Comparison of ENCODE assay signal across 26 cellular contexts in genomic region chrX:106621836-106622235, GRCh38.
"Had no signal": no experiment of that assay in that cellular context is flagged by ENCODE, and none has a peak within 500 bp of the region (broad histone marks: within the 10 kb centered on the region; RNA-seq: fewer than 3 reads in every experiment).

No MANE protein-coding gene starts in this region.

- DNase-seq: activated CD4-positive, alpha-beta memory T cell treated with anti-CD3 and anti-CD28 coated beads for 36 hours; activated CD4-positive, alpha-beta T cell treated with anti-CD3 and anti-CD28 coated beads for 36 hours; activated CD4-positive, alpha-beta T cell treated with anti-CD3 and anti-CD28 coated beads, Interleukin-2, amount 10 ng/mL, durations not matched to agents 24 days and 14 days; activated CD4-positive, CD25-positive, alpha-beta regulatory T cell; activated CD4-positive, CD25-positive, alpha-beta regulatory T cell treated with anti-CD3 and anti-CD28 coated beads, Interleukin-2, amount 50 U/mL, for 72 hours; activated CD8-positive, alpha-beta memory T cell treated with anti-CD3 and anti-CD28 coated beads, Interleukin-2, amount 10 ng/mL, durations not matched to agents 7 days and 5 days; activated CD8-positive, alpha-beta memory T cell treated with anti-CD3 and anti-CD28 coated beads, Interleukin-2, amount 50 U/mL, for 4 hours; activated CD8-positive, alpha-beta T cell treated with anti-CD3 and anti-CD28 coated beads, Interleukin-2, amount 10 ng/mL, durations not matched to agents 7 days and 5 days; activated effector memory CD4-positive, alpha-beta T cell treated with anti-CD3 and anti-CD28 coated beads, Interleukin-2, amount 50 U/mL, for 16 hours; activated naive CD4-positive, alpha-beta T cell treated with anti-CD3 and anti-CD28 coated beads for 36 hours; activated naive CD8-positive, alpha-beta T cell treated with anti-CD3 and anti-CD28 coated beads, Interleukin-2, amount 10 ng/mL, durations not matched to agents 7 days and 5 days; activated T-cell treated with anti-CD3 and anti-CD28 coated beads, Interleukin-2, amount 50 U/mL, for 1 hour; activated T-cell treated with anti-CD3 and anti-CD28 coated beads, Interleukin-2, amount 50 U/mL, for 48 hours; central memory CD4-positive, alpha-beta T cell; cerebellar nuclear complex; colonic mucosa; effector CD8-positive, alpha-beta T cell; esophagus squamous epithelium; foreskin melanocyte; T-helper 2 cell had no signal

- ATAC-seq: activated CD4-positive, alpha-beta T cell treated with anti-CD3 and anti-CD28 coated beads for 36 hours; activated CD8-positive, alpha-beta memory T cell treated with anti-CD3 and anti-CD28 coated beads, Interleukin-2, amount 10 ng/mL, durations not matched to agents 7 days and 5 days; activated CD8-positive, alpha-beta T cell treated with anti-CD3 and anti-CD28 coated beads, Interleukin-2, amount 10 ng/mL, durations not matched to agents 7 days and 5 days; activated naive CD4-positive, alpha-beta T cell treated with anti-CD3 and anti-CD28 coated beads, Interleukin-2, amount 50 U/mL, for 72 hours; gastroesophageal sphincter had no signal

- H3K36me3 ChIP-seq: ascending aorta, breast epithelium, cardiac muscle cell, colonic mucosa, esophagus squamous epithelium, gastroesophageal sphincter had no signal

- H3K4me3 ChIP-seq: ascending aorta, breast epithelium, cardiac muscle cell, colonic mucosa, esophagus squamous epithelium, gastroesophageal sphincter had no signal

- H3K27me3 ChIP-seq: ascending aorta, cardiac muscle cell, colonic mucosa, esophagus squamous epithelium, gastroesophageal sphincter had no signal

- H3K27ac ChIP-seq: ascending aorta, breast epithelium, cardiac muscle cell, colonic mucosa, epithelial cell of prostate, esophagus squamous epithelium, gastroesophageal sphincter had no signal

- H3K4me1 ChIP-seq: ascending aorta, breast epithelium, colonic mucosa, esophagus squamous epithelium, gastroesophageal sphincter had no signal
